In the genomic region with DNA sequence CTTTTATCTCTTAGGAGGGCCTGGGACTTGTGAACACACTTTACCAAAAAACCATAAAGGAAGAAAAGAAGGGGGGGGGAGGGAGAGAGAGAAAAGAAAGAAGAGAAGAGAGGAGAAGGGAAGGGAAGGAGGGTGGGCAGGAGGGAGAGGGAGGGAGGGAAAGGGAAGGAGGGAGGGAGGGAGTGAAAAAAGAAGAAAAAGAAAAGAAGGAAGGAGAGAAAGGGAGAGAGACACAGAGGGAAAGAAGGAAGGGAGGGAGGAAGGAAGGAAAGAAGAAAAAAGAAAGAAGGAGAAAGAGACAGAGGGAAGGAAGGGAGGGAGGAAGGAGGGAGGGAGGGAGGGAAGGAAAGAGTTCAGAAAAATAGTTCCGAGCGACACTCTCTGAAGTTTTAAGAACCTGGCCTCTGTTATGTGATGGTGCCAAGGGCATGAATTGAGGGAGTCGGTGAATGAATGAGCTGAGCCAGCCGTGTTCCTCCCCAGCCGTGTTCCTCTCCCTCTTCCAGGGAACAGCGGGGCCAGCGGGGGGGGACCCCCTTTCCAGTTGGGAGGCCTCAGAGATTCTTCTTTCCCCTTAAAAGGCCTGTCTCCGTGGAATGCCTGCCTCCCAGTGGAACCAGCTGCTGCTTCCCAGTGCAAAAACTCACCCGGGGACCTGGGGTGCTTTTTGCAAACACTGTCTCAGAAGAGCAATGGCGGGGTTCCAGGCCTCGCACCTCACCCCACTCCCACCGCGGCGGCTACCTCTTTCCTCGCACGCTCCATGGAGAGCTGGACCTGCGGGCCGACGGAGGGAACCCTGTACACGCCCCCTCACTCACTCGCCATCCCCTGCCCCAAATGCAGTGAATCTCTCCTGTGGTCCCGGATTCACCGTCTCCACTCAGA, we compare ENCODE assay signal across 17 cellular contexts.
A peak's percentile ranks its signal among the peaks of the same experiment; 100 is the strongest.
DNase-seq lines count a peak whose midpoint lies in the region; ATAC-seq and TF ChIP-seq lines count a peak whose summit lies in the region.
"Had no signal": no experiment of that assay in that cellular context is flagged by ENCODE, and none has a peak within 500 bp of the region (broad histone marks: within the 10 kb centered on the region; RNA-seq: fewer than 3 reads in every experiment).

No MANE protein-coding gene starts in this region.

- H4K91ac ChIP-seq in neuronal stem cell (ENCODE audit: low read depth, low read length, poor library complexity), result no peak overlapping the region

- no peak overlapping the region for H3K4ac ChIP-seq in neuronal stem cell (ENCODE audit: low read length)

- TF ChIP-seq POLR2A in body of pancreas (IDR thresholded peaks at IDR 0.05), result no peak

- peak overlapping the region; percentile 85 for H3K18ac ChIP-seq in neuronal stem cell (ENCODE audit: low read length)

- peak overlapping the region; percentile 93 for H2BK5ac ChIP-seq in neuronal stem cell (ENCODE audit: low read length)

- peak overlapping the region; percentile 98 for H2AK5ac ChIP-seq in neuronal stem cell (ENCODE audit: low read depth, low read length)

- peak overlapping the region; percentile 63 for H3K14ac ChIP-seq in neuronal stem cell (ENCODE audit: low read length)

- H3K79me1 ChIP-seq in neuronal stem cell (ENCODE audit: low read depth, low read length), result peaks cover 5% of the 10 kb centered on the region

- H3K4me2 ChIP-seq in neuronal stem cell (ENCODE audit: insufficient read depth, low read length, poor library complexity, severe bottlenecking), result no peak overlapping the region

- DNase-seq in right cardiac atrium (peak in 2 of 3 donors; percentile 14 to 33), left ventricle myocardium inferior (no peak), body of pancreas (peak in 2 of 4 donors; percentile 9 to 16), neuronal stem cell (ENCODE audit: low spot score) (no peak), COLO829 (ENCODE audit: low spot score) (no peak), DMS153 (lab: John Stamatoyannopoulos, UW) (no peak), GF-D8 (lab: John Stamatoyannopoulos, UW) (no peak)
- DNase-seq: activated CD4-positive, alpha-beta T cell treated with anti-CD3 and anti-CD28 coated beads, Interleukin-2, amount 10 ng/mL, durations not matched to agents 7 days and 5 days; activated T-cell treated with anti-CD3 and anti-CD28 coated beads, Interleukin-2, amount 50 U/mL, for 48 hours; Calu3; effector CD8-positive, alpha-beta T cell; mesenchymal stem cell; NCI-H2029; NCI-H510A treated with DMSO at 0.1 percent for 48 hours; T1000 had no signal

- H3K4me1 ChIP-seq in right cardiac atrium (ENCODE audit: control insufficient read depth, insufficient read depth, low read length) (no peaks in the 10 kb centered on the region), left ventricle myocardium inferior (peaks cover 3% of the 10 kb centered on the region), body of pancreas (peaks cover 56% of the 10 kb centered on the region), neuronal stem cell (ENCODE audit: control insufficient read depth in 2 of 2, insufficient read depth in 1 of 2, low read depth in 1 of 2, low read length in 2 of 2) (peaks cover 0 to 30% of the 10 kb centered on the region in 2 donors)
- H3K4me1 ChIP-seq: SJSA1 had no signal

- 77% methylated on average over 23 of the region's 23 CpGs for WGBS in right cardiac atrium
- WGBS in body of pancreas, 2 donors, result 62 to 75% methylated on average over 23 of the region's 23 CpGs
- no CpG with 5 or more reads among the region's 23 CpGs for WGBS in neuronal stem cell (ENCODE audit: extremely low coverage in 2 of 2, insufficient read length in 2 of 2, insufficient replicate concordance in 1 of 2), 2 donors

- H4K8ac ChIP-seq in neuronal stem cell (ENCODE audit: low read depth, low read length), result no peak overlapping the region

- no peaks in the 10 kb centered on the region for H3K36me3 ChIP-seq in left ventricle myocardium inferior
- H3K36me3 ChIP-seq in body of pancreas (replicated peaks in 1 of 2; ENCODE audit: insufficient read depth in 1 of 2, low read depth in 2 of 2), result no peaks in the 10 kb centered on the region
- H3K36me3 ChIP-seq in neuronal stem cell (replicated peaks in 1 of 2; ENCODE audit: control insufficient read depth in 2 of 2, insufficient read depth in 2 of 2, low read length in 2 of 2), result no peaks in the 10 kb centered on the region
- H3K36me3 ChIP-seq: SJSA1 had no signal

- H3K4me3 ChIP-seq in right cardiac atrium (ENCODE audit: low read length), result no peak overlapping the region
- H3K4me3 ChIP-seq in left ventricle myocardium inferior, result no peak overlapping the region
- no peak overlapping the region for H3K4me3 ChIP-seq in body of pancreas
- H3K4me3 ChIP-seq in neuronal stem cell (ENCODE audit: low read length in 2 of 2), result no peak overlapping the region
- H3K4me3 ChIP-seq: GM12878, SJSA1 had no signal

- intact Hi-C loops in right cardiac atrium (cut with DNase I) (no loop called here), left ventricle myocardium inferior (cut with micrococcal nuclease) (no loop called here), body of pancreas (cut with DNase I) (no loop called here)

- peak overlapping the region; percentile 70 for H3K9ac ChIP-seq in neuronal stem cell (ENCODE audit: low read depth, low read length, poor library complexity)

- H2AFZ ChIP-seq in neuronal stem cell (ENCODE audit: low read length), result no peak overlapping the region

- peak overlapping the region; percentile 80 for H3K23ac ChIP-seq in neuronal stem cell (ENCODE audit: low read depth, low read length, poor library complexity)

- TF ChIP-seq CTCF in left ventricle myocardium inferior (IDR thresholded peaks at IDR 0.05; ENCODE audit: borderline replicate concordance) (no peak), body of pancreas (IDR thresholded peaks at IDR 0.05) (no peak)

- H2BK120ac ChIP-seq in neuronal stem cell (ENCODE audit: low read depth, low read length), result peak overlapping the region; percentile 72

- no peak for ATAC-seq in right cardiac atrium
- no peak for ATAC-seq in body of pancreas
- ATAC-seq: GM12878 had no signal

- peak overlapping the region; percentile 97 for H2BK12ac ChIP-seq in neuronal stem cell (ENCODE audit: low read length)

- peak overlapping the region; percentile 91 for H2BK15ac ChIP-seq in neuronal stem cell (ENCODE audit: low read length)

- H3K27ac ChIP-seq in right cardiac atrium (ENCODE audit: low read length) (no peak overlapping the region), left ventricle myocardium inferior (replicated peaks) (no peak overlapping the region), body of pancreas (peak overlapping the region in 3 of 4 donors; percentile 80 to 97 (median 90)), neuronal stem cell (replicated peaks; ENCODE audit: low read length) (no peak overlapping the region)
- H3K27ac ChIP-seq: SJSA1 had no signal

- no peaks in the 10 kb centered on the region for H3K27me3 ChIP-seq in right cardiac atrium (ENCODE audit: control insufficient read depth, insufficient read depth)
- H3K27me3 ChIP-seq in left ventricle myocardium inferior (ENCODE audit: low read depth), result peaks cover 49% of the 10 kb centered on the region
- no peaks in the 10 kb centered on the region for H3K27me3 ChIP-seq in body of pancreas
- H3K27me3 ChIP-seq in neuronal stem cell (ENCODE audit: control insufficient read depth in 3 of 3, insufficient read depth in 3 of 3, low read depth in 1 of 3, low read length in 3 of 3), result peaks cover 0 to 46% (median 0%) of the 10 kb centered on the region in 3 experiments
- H3K27me3 ChIP-seq: SJSA1 had no signal

- no peaks in the 10 kb centered on the region for H3K9me3 ChIP-seq in right cardiac atrium (ENCODE audit: control insufficient read depth, low read length)
- H3K9me3 ChIP-seq in left ventricle myocardium inferior (replicated peaks), result no peaks in the 10 kb centered on the region
- H3K9me3 ChIP-seq in body of pancreas, result no peaks in the 10 kb centered on the region
- H3K9me3 ChIP-seq in neuronal stem cell (replicated peaks in 1 of 2; ENCODE audit: control insufficient read depth in 2 of 2, insufficient read depth in 1 of 2, low read depth in 1 of 2, low read length in 2 of 2), result no peaks in the 10 kb centered on the region
- H3K9me3 ChIP-seq: SJSA1 had no signal

Comparison
In these comparisons a context has a peak if more than half of its experiments do, and no peak if none do; other contexts are left out.
1. DNase-seq: peak in right cardiac atrium (2 of 3); none in left ventricle myocardium inferior (single experiment), neuronal stem cell (single experiment), COLO829 (single experiment), DMS153 (single experiment) and GF-D8 (single experiment).
2. H3K27ac ChIP-seq: peak in body of pancreas (3 of 4); none in right cardiac atrium (single experiment), left ventricle myocardium inferior (single experiment) and neuronal stem cell (single experiment).